25 cellular contexts compared by ENCODE assay signal in the genomic region with DNA sequence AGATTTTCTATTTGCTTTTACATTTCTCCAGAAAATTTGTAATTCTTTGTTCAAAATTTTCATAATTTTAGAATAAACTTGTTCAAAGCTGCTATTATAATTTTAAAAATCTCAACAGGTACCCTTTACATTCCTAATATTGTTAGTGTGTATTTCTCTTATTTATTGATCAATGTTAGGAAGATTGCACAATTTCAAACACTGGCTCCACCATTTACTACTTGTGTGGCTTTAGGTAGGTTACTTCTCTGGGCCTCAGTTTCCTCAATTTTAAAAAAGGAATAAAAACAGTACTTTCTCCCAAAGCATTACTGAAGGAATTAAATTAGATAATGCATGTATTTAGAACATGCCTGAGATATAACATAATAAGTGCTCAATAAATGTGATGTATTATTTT.
"Had no signal": no experiment of that assay in that cellular context is flagged by ENCODE, and none has a peak within 500 bp of the region (broad histone marks: within the 10 kb centered on the region; RNA-seq: fewer than 3 reads in every experiment).

No MANE protein-coding gene starts in this region.

- H3K36me3 ChIP-seq: neural progenitor cell, ovary, stomach, thoracic aorta, thyroid gland, tibial nerve, upper lobe of left lung, vagina had no signal

- H3K27me3 ChIP-seq: neural progenitor cell, ovary, stomach, thyroid gland, tibial nerve, upper lobe of left lung, vagina had no signal

- FAIRE-seq: urothelium cell line had no signal

- H3K4me3 ChIP-seq: neural progenitor cell, ovary, psoas muscle, skin epidermis, stomach, thoracic aorta, thyroid gland, tibial nerve, upper lobe of left lung, vagina had no signal

- H3K9ac ChIP-seq: neural progenitor cell, parathyroid adenoma had no signal

- H3K79me2 ChIP-seq: parathyroid adenoma had no signal

- DNase-seq: natural killer cell; occipital lobe; ovary; posterior cingulate gyrus; psoas muscle; right cardiac atrium; stimulated activated CD4-positive, alpha-beta T cell treated with anti-CD3 and anti-CD28 coated beads, Interleukin-15, amount 100 ng/mL, for 24 hours; stimulated activated CD4-positive, alpha-beta T cell treated with anti-CD3 and anti-CD28 coated beads, Interleukin-2, amount 100 ng/mL, for 24 hours; stimulated activated CD4-positive, alpha-beta T cell treated with anti-CD3 and anti-CD28 coated beads, Interleukin-2, amount 100 ng/mL, for 48 hours; stimulated activated CD4-positive, alpha-beta T cell treated with anti-CD3 and anti-CD28 coated beads, Interleukin-4, amount 100 ng/mL, for 24 hours; stimulated activated naive B cell treated with anti-CD40 and anti-IgM and Interleukin-4, amounts not matched to agents 10 μg/mL and 1 μg/mL and 100 μg/mL, for 72 hours; stimulated activated naive CD4-positive, alpha-beta T cell treated with Interleukin-2 at 50 U/mL for 16 hours; stomach; thyroid gland; trophoblast cell; upper lobe of left lung had no signal

- ATAC-seq: natural killer cell; psoas muscle; right cardiac atrium; sciatic nerve; stimulated activated effector memory CD8-positive, alpha-beta T cell treated with anti-CD3 and anti-CD28 coated beads, Interleukin-12 subunit alpha, Interleukin-12 subunit beta, amount 100 ng/mL, for 72 hours; stimulated activated naive B cell treated with anti-CD40 and anti-IgM and Interleukin-4, amounts not matched to agents 10 μg/mL and 1 μg/mL and 100 μg/mL, for 72 hours had no signal

- H3K9me3 ChIP-seq: ovary, psoas muscle, stomach, thoracic aorta, thyroid gland, upper lobe of left lung, vagina had no signal

- H3K27ac ChIP-seq: neural progenitor cell, ovary, parathyroid adenoma, psoas muscle, skin epidermis, stomach, thoracic aorta, thyroid gland, tibial nerve, upper lobe of left lung, vagina had no signal

- H3K4me1 ChIP-seq: neural progenitor cell, parathyroid adenoma had no signal

- H2AFZ ChIP-seq: neural progenitor cell, parathyroid adenoma had no signal

- H3K4me2 ChIP-seq: neural progenitor cell had no signal
